Comparison of ENCODE assay signal across 8 cellular contexts in the genomic region with DNA sequence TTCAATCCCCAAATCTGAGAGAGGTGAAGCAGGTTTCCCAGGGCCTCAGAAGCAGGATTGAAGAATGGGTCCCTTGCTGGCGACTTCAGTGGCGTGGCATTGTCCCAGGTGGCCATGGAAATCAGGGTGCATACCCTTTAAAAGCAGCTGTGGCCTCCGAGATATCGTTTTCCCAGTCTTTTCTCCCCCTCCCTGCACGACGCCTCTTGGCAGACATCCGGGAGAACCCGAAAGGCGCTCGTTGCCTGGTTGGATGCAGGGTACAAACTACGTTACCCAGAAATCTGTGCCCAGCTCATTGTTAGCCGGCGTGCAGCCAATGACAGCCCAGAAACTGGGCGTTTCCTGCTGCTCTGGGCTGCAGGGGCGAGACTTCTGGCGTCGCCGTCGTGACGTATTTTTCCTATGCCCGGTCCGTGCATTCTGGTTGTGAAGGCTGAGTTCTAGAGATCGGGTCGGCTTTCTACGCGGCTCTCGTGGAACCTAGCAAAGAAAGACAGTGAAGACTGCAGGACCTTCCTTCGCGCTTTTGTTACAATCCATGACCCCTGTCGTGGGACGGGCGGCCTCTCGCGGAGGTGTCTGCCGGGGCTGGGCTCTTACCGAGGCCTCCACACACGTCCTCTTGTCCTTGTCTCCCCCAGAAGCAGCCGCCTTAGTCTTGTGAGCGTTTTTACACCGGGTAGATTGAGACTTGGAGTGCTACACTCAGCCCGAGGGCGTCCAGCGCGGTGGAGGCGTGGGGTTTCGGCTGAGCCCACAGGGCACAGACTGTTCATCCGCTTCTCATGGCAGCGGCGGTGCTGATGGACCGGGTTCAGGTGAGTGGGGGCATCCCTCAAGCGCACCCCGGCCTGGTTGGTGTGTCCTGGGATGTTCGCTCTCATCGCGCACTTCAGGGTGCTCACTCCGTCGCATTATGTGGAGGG. TPM values are rescaled to one million over a fixed set of nuclear protein-coding genes. Genes with fewer than 3 reads are reported as not detected.
DNase-seq lines count a peak whose midpoint lies in the region; ATAC-seq and TF ChIP-seq lines count a peak whose summit lies in the region.

TSS of gene ZNF304 (plus strand) at position 395 of the 929 bp plus-strand sequence. CDS start at position 789, 394 bp downstream.

- H3K36me3 ChIP-seq in left ventricle myocardium inferior (peaks cover 38% of the 10 kb centered on the region), upper lobe of right lung (peaks cover 23% of the 10 kb centered on the region)

- TF ChIP-seq POLR2A in GM10847 (IDR thresholded peaks at IDR 0.05; ENCODE audit: extremely low read depth, insufficient read length) = peak; percentile 45

- intact Hi-C loops in left ventricle myocardium inferior (cut with micrococcal nuclease) = no loop called here
- intact Hi-C loops in posterior vena cava (cut with DNase I) = no loop called here
- intact Hi-C loops in upper lobe of right lung (cut with DNase I) = no loop called here

- H3K27me3 ChIP-seq in left ventricle myocardium inferior (ENCODE audit: low read depth) = no peaks in the 10 kb centered on the region
- H3K27me3 ChIP-seq in upper lobe of right lung = no peaks in the 10 kb centered on the region

- peaks cover 39% of the 10 kb centered on the region for H3K9me3 ChIP-seq in left ventricle myocardium inferior (replicated peaks)
- no peaks in the 10 kb centered on the region for H3K9me3 ChIP-seq in upper lobe of right lung

- DNase-seq in NCI-H1105 (lab: John Stamatoyannopoulos, UW) = peak; percentile 96
- DNase-seq in T follicular helper cell (ENCODE audit: low read depth) = peak; percentile 68
- DNase-seq in amniotic epithelial cell (ENCODE audit: low read depth) = peak; percentile 96
- peak; percentile 94 for DNase-seq in left ventricle myocardium inferior
- DNase-seq in posterior vena cava (ENCODE audit: low spot score) = peak; percentile 97
- peak; percentile 94 for DNase-seq in upper lobe of right lung

- H3K4me1 ChIP-seq in left ventricle myocardium inferior = peaks cover 47% of the 10 kb centered on the region
- H3K4me1 ChIP-seq in upper lobe of right lung = peaks cover 17% of the 10 kb centered on the region

- ATAC-seq in HG02610 (IDR thresholded peaks at IDR 0.05; ENCODE audit: unreplicated experiment) = peak; percentile 97
- ATAC-seq in upper lobe of right lung = peak; percentile 99

- peak within 1 kb of the TSS; percentile 91 for H3K27ac ChIP-seq in left ventricle myocardium inferior (replicated peaks)
- peak within 1 kb of the TSS; percentile 85 for H3K27ac ChIP-seq in upper lobe of right lung

- TF ChIP-seq CTCF in left ventricle myocardium inferior (IDR thresholded peaks at IDR 0.05; ENCODE audit: borderline replicate concordance) (no peak), upper lobe of right lung (IDR thresholded peaks at IDR 0.05) (no peak)

- H3K4me3 ChIP-seq in left ventricle myocardium inferior (peak within 1 kb of the TSS; percentile 96), upper lobe of right lung (peak within 1 kb of the TSS; percentile 90)

RNA-seq across cellular contexts. Expression of gene ZNF304, which starts in this region (rescaled TPM):
- total RNA-seq in left ventricle myocardium inferior = 8.0 TPM
- total RNA-seq in posterior vena cava = 1 to 10 TPM; 8.3 to 9.4 TPM
- 9.3 TPM for total RNA-seq in upper lobe of right lung

Comparison
In these comparisons a context has a peak if more than half of its experiments do, and no peak if none do; other contexts are left out.
1. Peak in every context shown above with its lines: DNase-seq, ATAC-seq, H3K4me3 ChIP-seq and H3K27ac ChIP-seq.